Comparison of ENCODE assay signal across 8 cellular contexts in genomic region chr14:78836777-78837176, GRCh38.
DNase-seq lines count a peak whose midpoint lies in the region; TF ChIP-seq lines count a peak whose summit lies in the region.

No MANE protein-coding gene starts in this region.

- H3K4me3 ChIP-seq in HFF-Myc (replicated peaks; ENCODE audit: low read depth, low read length) = no peak overlapping the region
- H3K4me3 ChIP-seq in SU-DHL-6 (ENCODE audit: insufficient read depth, low read length, poor library complexity, severe bottlenecking) = no peak overlapping the region
- no peak overlapping the region for H3K4me3 ChIP-seq in effector memory CD4-positive, alpha-beta T cell (ENCODE audit: insufficient read depth, low read depth, low read length, poor library complexity, severe bottlenecking)

- no peaks in the 10 kb centered on the region for H3K79me2 ChIP-seq in SU-DHL-6 (ENCODE audit: insufficient read depth, low read length)

- H3K36me3 ChIP-seq in SU-DHL-6 (ENCODE audit: low read length) = no peaks in the 10 kb centered on the region
- H3K36me3 ChIP-seq in effector memory CD4-positive, alpha-beta T cell (ENCODE audit: control insufficient read depth, insufficient read depth, low read length) = no peaks in the 10 kb centered on the region

- no peak overlapping the region for H3K27ac ChIP-seq in SU-DHL-6 (ENCODE audit: low read depth, low read length)
- no peak overlapping the region for H3K27ac ChIP-seq in effector memory CD4-positive, alpha-beta T cell (ENCODE audit: insufficient read depth, low read length, poor library complexity, severe bottlenecking)

- no peaks in the 10 kb centered on the region for H3F3A ChIP-seq in SU-DHL-6 (ENCODE audit: insufficient read depth)

- no peaks in the 10 kb centered on the region for H3K4me1 ChIP-seq in effector memory CD4-positive, alpha-beta T cell (ENCODE audit: control insufficient read depth, insufficient read depth, low read length, poor library complexity, severe bottlenecking)

- DNase-seq in activated T-cell treated with anti-CD3 and anti-CD28 coated beads, Interleukin-2, amount 50 U/mL, for 48 hours = peak; percentile 17 to 21
- no peak for DNase-seq in activated T-cell treated with anti-CD3 and anti-CD28 coated beads, Interleukin-2, amount 50 U/mL, for 1 hour
- peak; percentile 21 for DNase-seq in HFF-Myc (ENCODE audit: extremely low read depth, low read depth)
- DNase-seq in NCI-H1694 (lab: John Stamatoyannopoulos, UW) = peak; percentile 93
- DNase-seq in fibroblast of the conjunctiva (ENCODE audit: low read depth) = peak; percentile 8
- DNase-seq in retina = peak; percentile 51
- no peak for DNase-seq in effector memory CD4-positive, alpha-beta T cell

- H2AFZ ChIP-seq in SU-DHL-6 (ENCODE audit: low read depth, low read length, severe bottlenecking) = no peak overlapping the region

- no peaks in the 10 kb centered on the region for H3K27me3 ChIP-seq in SU-DHL-6 (ENCODE audit: low read length)
- H3K27me3 ChIP-seq in effector memory CD4-positive, alpha-beta T cell (replicated peaks; ENCODE audit: control insufficient read depth, insufficient read depth, low read length, poor library complexity, severe bottlenecking) = no peaks in the 10 kb centered on the region

- H3K9me3 ChIP-seq in SU-DHL-6 (ENCODE audit: insufficient read depth, low read length) = no peaks in the 10 kb centered on the region
- H3K9me3 ChIP-seq in effector memory CD4-positive, alpha-beta T cell (ENCODE audit: control insufficient read depth, low read length) = no peaks in the 10 kb centered on the region

- no peak overlapping the region for H3K9ac ChIP-seq in SU-DHL-6 (ENCODE audit: low read length)

- H4K20me1 ChIP-seq in SU-DHL-6 (ENCODE audit: low read depth, low read length) = no peaks in the 10 kb centered on the region

- H3K9me2 ChIP-seq in SU-DHL-6 (replicated peaks; ENCODE audit: insufficient read depth, low read length) = no peaks in the 10 kb centered on the region

- no peak overlapping the region for H3K4me2 ChIP-seq in SU-DHL-6 (ENCODE audit: low read depth, low read length, poor library complexity, severe bottlenecking)

- TF ChIP-seq CTCF in HFF-Myc (IDR thresholded peaks at IDR 0.05; ENCODE audit: low read depth, low read length, missing control alignments) (peak; percentile 49), SU-DHL-6 (IDR thresholded peaks at IDR 0.05; ENCODE audit: insufficient read depth, low read length, poor library complexity, severe bottlenecking) (peak; percentile 31)

Comparison
In these comparisons a context has a peak if more than half of its experiments do, and no peak if none do; other contexts are left out.
1. DNase-seq: peak in activated T-cell treated with anti-CD3 and anti-CD28 coated beads, Interleukin-2, amount 50 U/mL, for 48 hours (2 of 2), HFF-Myc (single experiment), NCI-H1694 (single experiment), fibroblast of the conjunctiva (single experiment) and retina (single experiment); none in activated T-cell treated with anti-CD3 and anti-CD28 coated beads, Interleukin-2, amount 50 U/mL, for 1 hour (single experiment) and effector memory CD4-positive, alpha-beta T cell (0 of 3).